ENCODE assay signal across 1 cellular context in the genomic region with DNA sequence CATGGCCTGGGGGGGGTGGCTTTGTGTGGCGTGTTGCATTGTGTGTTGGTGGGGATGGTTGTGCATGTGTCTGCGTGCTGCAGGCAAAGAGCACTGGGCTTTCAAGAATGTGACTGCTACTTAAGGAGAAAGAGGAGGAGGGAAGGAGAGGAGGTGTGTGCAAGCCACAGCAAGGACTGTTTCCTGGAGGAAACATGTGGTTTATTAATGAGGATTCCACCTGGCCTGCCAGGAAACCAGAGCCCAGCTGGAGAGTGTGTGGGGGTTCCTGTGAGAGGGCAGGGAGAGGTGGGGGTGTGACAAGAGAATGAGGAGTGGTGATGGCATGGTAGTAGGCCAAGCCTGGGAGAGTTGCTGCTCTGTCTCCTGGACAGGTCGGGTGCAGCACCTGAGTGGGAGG.
TF ChIP-seq lines count a peak whose summit lies in the region.

No MANE protein-coding gene starts in this region.

TF ChIP-seq in SK-N-SH treated with all-trans-retinoic acid at 6 μM for 48 hours, 23 proteins besides CTCF, POLR2A, EP300 and RAD21 (continued from another document):
- TF ChIP-seq, protein P1, sequence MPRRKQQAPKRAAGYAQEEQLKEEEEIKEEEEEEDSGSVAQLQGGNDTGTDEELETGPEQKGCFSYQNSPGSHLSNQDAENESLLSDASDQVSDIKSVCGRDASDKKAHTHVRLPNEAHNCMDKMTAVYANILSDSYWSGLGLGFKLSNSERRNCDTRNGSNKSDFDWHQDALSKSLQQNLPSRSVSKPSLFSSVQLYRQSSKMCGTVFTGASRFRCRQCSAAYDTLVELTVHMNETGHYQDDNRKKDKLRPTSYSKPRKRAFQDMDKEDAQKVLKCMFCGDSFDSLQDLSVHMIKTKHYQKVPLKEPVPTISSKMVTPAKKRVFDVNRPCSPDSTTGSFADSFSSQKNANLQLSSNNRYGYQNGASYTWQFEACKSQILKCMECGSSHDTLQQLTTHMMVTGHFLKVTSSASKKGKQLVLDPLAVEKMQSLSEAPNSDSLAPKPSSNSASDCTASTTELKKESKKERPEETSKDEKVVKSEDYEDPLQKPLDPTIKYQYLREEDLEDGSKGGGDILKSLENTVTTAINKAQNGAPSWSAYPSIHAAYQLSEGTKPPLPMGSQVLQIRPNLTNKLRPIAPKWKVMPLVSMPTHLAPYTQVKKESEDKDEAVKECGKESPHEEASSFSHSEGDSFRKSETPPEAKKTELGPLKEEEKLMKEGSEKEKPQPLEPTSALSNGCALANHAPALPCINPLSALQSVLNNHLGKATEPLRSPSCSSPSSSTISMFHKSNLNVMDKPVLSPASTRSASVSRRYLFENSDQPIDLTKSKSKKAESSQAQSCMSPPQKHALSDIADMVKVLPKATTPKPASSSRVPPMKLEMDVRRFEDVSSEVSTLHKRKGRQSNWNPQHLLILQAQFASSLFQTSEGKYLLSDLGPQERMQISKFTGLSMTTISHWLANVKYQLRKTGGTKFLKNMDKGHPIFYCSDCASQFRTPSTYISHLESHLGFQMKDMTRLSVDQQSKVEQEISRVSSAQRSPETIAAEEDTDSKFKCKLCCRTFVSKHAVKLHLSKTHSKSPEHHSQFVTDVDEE (CRISPR knock-in tag; IDR thresholded peaks at IDR 0.05), result no peak
TF ChIP-seq in SK-N-SH treated with all-trans-retinoic acid at 6 μM for 48 hours: peak in this region for 0.
